ENCODE assay signal across 16 cellular contexts in the genomic region with DNA sequence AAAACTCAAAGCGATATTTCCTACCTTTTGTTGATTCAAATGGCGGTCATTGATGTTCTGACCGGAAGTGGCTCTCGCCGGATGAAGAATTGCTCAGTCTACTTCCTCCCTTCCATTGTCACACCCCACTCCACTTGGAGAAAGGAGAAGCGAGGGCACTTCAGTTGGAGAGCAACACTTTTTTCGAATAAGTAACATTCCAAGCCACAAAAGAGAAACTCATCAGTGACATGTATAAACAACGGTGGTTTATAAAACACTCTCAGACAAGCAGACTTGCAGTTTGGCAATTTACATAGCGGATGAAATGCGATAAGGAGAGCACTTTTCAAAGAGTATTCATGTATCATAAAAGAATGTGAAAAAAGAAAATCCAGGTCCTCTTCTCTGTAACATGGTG.
DNase-seq lines count a peak whose midpoint lies in the region; ATAC-seq and TF ChIP-seq lines count a peak whose summit lies in the region.
"Had no signal": no experiment of that assay in that cellular context is flagged by ENCODE, and none has a peak within 500 bp of the region (broad histone marks: within the 10 kb centered on the region; RNA-seq: fewer than 3 reads in every experiment).

No MANE protein-coding gene starts in this region.

- H3K79me1 ChIP-seq in mesenchymal stem cell (replicated peaks; ENCODE audit: low read length, poor library complexity, severe bottlenecking), result no peaks in the 10 kb centered on the region

- dilution Hi-C loops in mammary epithelial cell (cut with HindIII; ENCODE audit: low sequenced_read_pairs), result no loop called here

- no peak for ATAC-seq in HG03108 (IDR thresholded peaks at IDR 0.05; ENCODE audit: unreplicated experiment)
- ATAC-seq: A549; CD8-positive, alpha-beta T cell had no signal

- H3K14ac ChIP-seq in mesenchymal stem cell (ENCODE audit: low read length in 2 of 2), result no peak overlapping the region

- no peak overlapping the region for H4K91ac ChIP-seq in mesenchymal stem cell (ENCODE audit: low read length)

- H3K23ac ChIP-seq in mesenchymal stem cell (ENCODE audit: low read length in 2 of 2), result no peak overlapping the region

- H3K4me3 ChIP-seq in mammary epithelial cell (replicated peaks in 1 of 3; ENCODE audit: insufficient read depth in 1 of 3, low read depth in 2 of 3, low read length in 3 of 3) (no peak overlapping the region), breast epithelium (no peak overlapping the region), mesenchymal stem cell (ENCODE audit: insufficient read depth in 1 of 2, low read depth in 1 of 2, low read length in 2 of 2) (no peak overlapping the region), testis (no peak overlapping the region)
- H3K4me3 ChIP-seq: A549; BLaER1 treated with 17β-estradiol and CSF1 and Interleukin-3, amounts not matched to agents 10 nM and 100 nM had no signal

- H3K36me3 ChIP-seq in mammary epithelial cell (ENCODE audit: insufficient read depth, low read length) (no peaks in the 10 kb centered on the region), breast epithelium (no peaks in the 10 kb centered on the region), mesenchymal stem cell (ENCODE audit: control insufficient read depth in 1 of 2, insufficient read depth in 2 of 2, low read depth in 1 of 2, low read length in 2 of 2) (no peaks in the 10 kb centered on the region), testis (ENCODE audit: low read depth, missing control alignments) (no peaks in the 10 kb centered on the region)
- H3K36me3 ChIP-seq: BLaER1 treated with 17β-estradiol and CSF1 and Interleukin-3, amounts not matched to agents 10 nM and 100 nM had no signal

- peak overlapping the region; percentile 84 for H4K8ac ChIP-seq in mesenchymal stem cell (ENCODE audit: low read length)

- CTCF ChIA-PET in mammary epithelial cell (lab: Charles Lee; ENCODE audit: low non-redundant PET), result no interaction called here

- H3K79me2 ChIP-seq in mammary epithelial cell (ENCODE audit: insufficient read depth, low read length), result no peaks in the 10 kb centered on the region

- no peaks in the 10 kb centered on the region for H3K4me1 ChIP-seq in mammary epithelial cell (ENCODE audit: insufficient read depth, low read length)
- H3K4me1 ChIP-seq in breast epithelium, result no peaks in the 10 kb centered on the region
- peaks cover 2% of the 10 kb centered on the region for H3K4me1 ChIP-seq in mesenchymal stem cell (ENCODE audit: control insufficient read depth, insufficient read depth, low read depth, low read length)
- no peaks in the 10 kb centered on the region for H3K4me1 ChIP-seq in testis
- H3K4me1 ChIP-seq: A549; BLaER1 treated with 17β-estradiol and CSF1 and Interleukin-3, amounts not matched to agents 10 nM and 100 nM; Caco-2 had no signal

- H3K27me3 ChIP-seq in mammary epithelial cell (ENCODE audit: insufficient read depth, low read length), result no peaks in the 10 kb centered on the region
- no peaks in the 10 kb centered on the region for H3K27me3 ChIP-seq in breast epithelium
- no peaks in the 10 kb centered on the region for H3K27me3 ChIP-seq in mesenchymal stem cell (ENCODE audit: control insufficient read depth in 1 of 2, insufficient read depth in 1 of 2, low read length in 2 of 2)
- H3K27me3 ChIP-seq in testis, result no peaks in the 10 kb centered on the region
- H3K27me3 ChIP-seq: BLaER1 treated with 17β-estradiol and CSF1 and Interleukin-3, amounts not matched to agents 10 nM and 100 nM had no signal

- no peak overlapping the region for H3K4me2 ChIP-seq in mammary epithelial cell (ENCODE audit: insufficient read depth, low read depth, low read length)
- no peak overlapping the region for H3K4me2 ChIP-seq in mesenchymal stem cell (ENCODE audit: low read length, poor library complexity, severe bottlenecking)
- H3K4me2 ChIP-seq: A549; BLaER1 treated with 17β-estradiol and CSF1 and Interleukin-3, amounts not matched to agents 10 nM and 100 nM had no signal

- no peak overlapping the region for H3K4ac ChIP-seq in mesenchymal stem cell (ENCODE audit: low read depth in 1 of 2, low read length in 2 of 2)

- BruUV-seq in mammary epithelial cell (replicated peaks; lab: Mats Ljungman, UMichigan), result no TSS peak

- H3K9ac ChIP-seq in mammary epithelial cell (ENCODE audit: insufficient read depth, low read length) (no peak overlapping the region), mesenchymal stem cell (ENCODE audit: low read length) (no peak overlapping the region)
- H3K9ac ChIP-seq: BLaER1 treated with 17β-estradiol and CSF1 and Interleukin-3, amounts not matched to agents 10 nM and 100 nM had no signal

- no peak for DNase-seq in mammary epithelial cell
- DNase-seq in breast epithelium (ENCODE audit: low spot score in 2 of 2), result no peak
- peak; percentile 70 for DNase-seq in mesenchymal stem cell
- DNase-seq in testis, result no peak
- DNase-seq: AML-193; Caco-2; Calu3; CD4-positive, alpha-beta T cell; CD8-positive, alpha-beta T cell; DMS79 treated with DMSO at 0.1 percent for 48 hours; GF-D8 had no signal

- no peak overlapping the region for H2AK5ac ChIP-seq in mesenchymal stem cell (ENCODE audit: low read length, severe bottlenecking)

- no peak for TF ChIP-seq POLR2A in breast epithelium (IDR thresholded peaks at IDR 0.05)
- no peak for TF ChIP-seq POLR2A in testis (IDR thresholded peaks at IDR 0.05)

- in situ Hi-C loops in mammary epithelial cell (cut with MboI; ENCODE audit: low sequenced_read_pairs in 2 of 2), result no loop called here

- H3K9me3 ChIP-seq in mammary epithelial cell (replicated peaks; ENCODE audit: insufficient read depth, low read length), result peaks cover 2% of the 10 kb centered on the region
- peaks cover 0 to 3% of the 10 kb centered on the region in 2 donors for H3K9me3 ChIP-seq in breast epithelium
- H3K9me3 ChIP-seq in mesenchymal stem cell (ENCODE audit: control insufficient read depth, low read length), result no peaks in the 10 kb centered on the region
- H3K9me3 ChIP-seq in testis, result no peaks in the 10 kb centered on the region
- H3K9me3 ChIP-seq: A549, Caco-2 had no signal

- H3K18ac ChIP-seq in mesenchymal stem cell (ENCODE audit: low read depth in 1 of 2, low read length in 2 of 2), result peak overlapping the region in 1 of 2 experiments; percentile 68

- H2BK120ac ChIP-seq in mesenchymal stem cell (ENCODE audit: low read depth, low read length), result peak overlapping the region; percentile 81

- H4K20me1 ChIP-seq in mammary epithelial cell (ENCODE audit: insufficient read depth, low read length), result no peaks in the 10 kb centered on the region
- H4K20me1 ChIP-seq: BLaER1 treated with 17β-estradiol and CSF1 and Interleukin-3, amounts not matched to agents 10 nM and 100 nM had no signal

- no peak overlapping the region for H2BK12ac ChIP-seq in mesenchymal stem cell (ENCODE audit: low read length in 2 of 2)

- 36% methylated on average over 10 of the region's 10 CpGs for WGBS in mammary epithelial cell (ENCODE audit: low coverage, missing lambda C conversion rate)
- 69% methylated on average over 7 of the region's 10 CpGs for WGBS in mesenchymal stem cell
- 64 to 73% methylated on average over 10 of the region's 10 CpGs for WGBS in testis, 2 donors

- TF ChIP-seq CTCF in mammary epithelial cell (conservative IDR thresholded peaks at IDR 0.05 in 1 of 2, IDR thresholded peaks at IDR 0.05 in 1 of 2; ENCODE audit: extremely low read depth in 1 of 2, insufficient read depth in 1 of 2, low read depth in 1 of 2, low read length in 2 of 2) (no peak), breast epithelium (IDR thresholded peaks at IDR 0.05) (no peak), testis (IDR thresholded peaks at IDR 0.05) (no peak)

- intact Hi-C loops in mammary epithelial cell (cut with micrococcal nuclease), result no loop called here
- intact Hi-C loops in breast epithelium (cut with DNase I; ENCODE audit: low total_unique reads), result no loop called here
- intact Hi-C loops in testis (cut with DNase I; ENCODE audit: low total_unique reads), result no loop called here

- H2BK5ac ChIP-seq in mesenchymal stem cell (ENCODE audit: low read depth, low read length, poor library complexity, severe bottlenecking), result no peak overlapping the region

- H3K27ac ChIP-seq in mammary epithelial cell (ENCODE audit: insufficient read depth, low read depth, low read length), result no peak overlapping the region
- no peak overlapping the region for H3K27ac ChIP-seq in breast epithelium
- H3K27ac ChIP-seq in mesenchymal stem cell (ENCODE audit: low read length, poor library complexity, severe bottlenecking), result no peak overlapping the region
- no peak overlapping the region for H3K27ac ChIP-seq in testis
- H3K27ac ChIP-seq: 22Rv1; A549; BLaER1 treated with 17β-estradiol and CSF1 and Interleukin-3, amounts not matched to agents 10 nM and 100 nM; C4-2B had no signal

- H2AFZ ChIP-seq in mammary epithelial cell (ENCODE audit: low read depth, low read length), result peak overlapping the region; percentile 90
- no peak overlapping the region for H2AFZ ChIP-seq in mesenchymal stem cell (ENCODE audit: low read depth, low read length)

- H2BK15ac ChIP-seq in mesenchymal stem cell (ENCODE audit: low read depth, poor library complexity, severe bottlenecking), result no peak overlapping the region
